ENCODE assay signal across 11 cellular contexts in genomic region chr20:24389686-24390085, GRCh38.
DNase-seq lines count a peak whose midpoint lies in the region; ATAC-seq, FAIRE-seq and TF ChIP-seq lines count a peak whose summit lies in the region.
"Had no signal": no experiment of that assay in that cellular context is flagged by ENCODE, and none has a peak within 500 bp of the region (broad histone marks: within the 10 kb centered on the region; RNA-seq: fewer than 3 reads in every experiment).

No MANE protein-coding gene starts in this region.

- WGBS in esophagus squamous epithelium, 2 donors, result 52 to 58% methylated on average over 3 of the region's 3 CpGs

- H2AFZ ChIP-seq in Loucy (ENCODE audit: low read length), result peak overlapping the region; percentile 65
- H2AFZ ChIP-seq: GM23338 had no signal

- no peaks in the 10 kb centered on the region for H4K20me1 ChIP-seq in Loucy (ENCODE audit: insufficient read depth, low read length, poor library complexity, severe bottlenecking)

- peak overlapping the region; percentile 51 for H3K4me2 ChIP-seq in Loucy (ENCODE audit: low read depth, low read length, poor library complexity, severe bottlenecking)
- H3K4me2 ChIP-seq: GM23338 had no signal

- H3K27ac ChIP-seq in CD4-positive, alpha-beta memory T cell (ENCODE audit: low read depth, low read length), result no peak overlapping the region
- H3K27ac ChIP-seq in kidney (ENCODE audit: low read depth in 2 of 2, low read length in 2 of 2), result no peak overlapping the region
- no peak overlapping the region for H3K27ac ChIP-seq in esophagus squamous epithelium
- H3K27ac ChIP-seq: cardiac muscle cell had no signal

- peaks cover 0 to 8% (median 2%) of the 10 kb centered on the region in 4 donors for H3K4me1 Mint-ChIP-seq in CD4-positive, alpha-beta memory T cell
- H3K4me1 Mint-ChIP-seq in naive B cell, result peaks cover 9 to 16% (median 13%) of the 10 kb centered on the region in 3 donors

- DNase-seq in CD4-positive, alpha-beta memory T cell, result peak in 3 of 5 donors; percentile 3 to 23 (median 19)
- DNase-seq in activated T-cell treated with anti-CD3 and anti-CD28 coated beads, Interleukin-2, amount 50 U/mL, for 48 hours, result peak; percentile 31 to 32
- DNase-seq in naive B cell, result peak; percentile 9
- no peak for DNase-seq in HUDEP-2 (lab: John Stamatoyannopoulos, UW; ENCODE audit: unreplicated experiment in 76 of 76)
- no peak for DNase-seq in kidney
- no peak for DNase-seq in esophagus squamous epithelium (lab: John Stamatoyannopoulos, UW)
- DNase-seq: NCI-H1417 had no signal

- no peaks in the 10 kb centered on the region for H3K36me3 ChIP-seq in CD4-positive, alpha-beta memory T cell (ENCODE audit: insufficient read depth, low read length)
- no peaks in the 10 kb centered on the region for H3K36me3 ChIP-seq in Loucy (ENCODE audit: insufficient read depth, low read length)
- H3K36me3 ChIP-seq in kidney (ENCODE audit: control insufficient read depth in 1 of 2, insufficient read depth in 2 of 2, low read length in 2 of 2), result no peaks in the 10 kb centered on the region
- no peaks in the 10 kb centered on the region for H3K36me3 ChIP-seq in esophagus squamous epithelium
- H3K36me3 ChIP-seq: cardiac muscle cell had no signal

- H3K9me3 ChIP-seq in CD4-positive, alpha-beta memory T cell (ENCODE audit: control insufficient read depth in 1 of 2, low read length in 2 of 2), result no peaks in the 10 kb centered on the region
- H3K9me3 ChIP-seq in Loucy (ENCODE audit: insufficient read depth, low read depth, low read length) (no peaks in the 10 kb centered on the region), kidney (ENCODE audit: control insufficient read depth in 1 of 2, low read length in 2 of 2) (no peaks in the 10 kb centered on the region), esophagus squamous epithelium (no peaks in the 10 kb centered on the region)

- H3K27me3 Mint-ChIP-seq in CD4-positive, alpha-beta memory T cell, result peaks cover 3 to 5% of the 10 kb centered on the region in 2 donors
- H3K27me3 Mint-ChIP-seq in naive B cell, result peaks cover 0 to 10% (median 4%) of the 10 kb centered on the region in 3 donors

- intact Hi-C loops in CD4-positive, alpha-beta memory T cell (cut with micrococcal nuclease), result no loop called here
- intact Hi-C loops in kidney (cut with DNase I), result no loop called here
- intact Hi-C loops in esophagus squamous epithelium (cut with DNase I), result no loop called here

- peak overlapping the region in 1 of 8 donors; percentile 54 for H3K4me3 Mint-ChIP-seq in CD4-positive, alpha-beta memory T cell
- peak overlapping the region in 1 of 8 donors; percentile 16 for H3K4me3 Mint-ChIP-seq in naive B cell
- H3K4me3 Mint-ChIP-seq: GM23338 had no signal

- H3K79me2 ChIP-seq in Loucy (ENCODE audit: insufficient read depth, low read length), result no peaks in the 10 kb centered on the region

- POLR2A ChIA-PET in CD4-positive, alpha-beta memory T cell (lab: Charles Lee; ENCODE audit: partially characterized antibody), result no interaction called here

- no peaks in the 10 kb centered on the region for H3K9me2 ChIP-seq in Loucy (replicated peaks; ENCODE audit: low read depth, low read length)

- H3F3A ChIP-seq in Loucy (ENCODE audit: low read depth), result no peaks in the 10 kb centered on the region

- H3K36me3 Mint-ChIP-seq in CD4-positive, alpha-beta memory T cell, result no peaks in the 10 kb centered on the region
- no peaks in the 10 kb centered on the region for H3K36me3 Mint-ChIP-seq in naive B cell

- H3K4me1 ChIP-seq in CD4-positive, alpha-beta memory T cell (ENCODE audit: insufficient read depth, low read length), result no peaks in the 10 kb centered on the region
- H3K4me1 ChIP-seq in Loucy (ENCODE audit: insufficient read depth, low read length, poor library complexity, severe bottlenecking) (peaks cover 21% of the 10 kb centered on the region), kidney (ENCODE audit: control insufficient read depth in 1 of 2, insufficient read depth in 1 of 2, low read depth in 1 of 2, low read length in 2 of 2) (no peaks in the 10 kb centered on the region), esophagus squamous epithelium (no peaks in the 10 kb centered on the region)

- H3K9me3 Mint-ChIP-seq in CD4-positive, alpha-beta memory T cell, result no peaks in the 10 kb centered on the region
- peaks cover 0 to 5% (median 1%) of the 10 kb centered on the region in 7 donors for H3K9me3 Mint-ChIP-seq in naive B cell
- H3K9me3 Mint-ChIP-seq: GM23338 had no signal

- no peak for TF ChIP-seq CTCF in Loucy (conservative IDR thresholded peaks at IDR 0.05; ENCODE audit: low read length)
- no peak for TF ChIP-seq CTCF in kidney (IDR thresholded peaks at IDR 0.05; ENCODE audit: borderline replicate concordance, extremely low read depth, insufficient read depth)
- no peak for TF ChIP-seq CTCF in esophagus squamous epithelium (IDR thresholded peaks at IDR 0.05)

- CTCF ChIA-PET in CD4-positive, alpha-beta memory T cell (lab: Charles Lee; ENCODE audit: partially characterized antibody), result no interaction called here

- FAIRE-seq in kidney (lab: Jason Lieb, UNC), result no peak

- TF ChIP-seq POLR2A in esophagus squamous epithelium (IDR thresholded peaks at IDR 0.05), result no peak

- H3K27ac Mint-ChIP-seq in CD4-positive, alpha-beta memory T cell, result no peak overlapping the region
- no peak overlapping the region for H3K27ac Mint-ChIP-seq in naive B cell
- H3K27ac Mint-ChIP-seq: GM23338 had no signal

- H3K4me3 ChIP-seq in CD4-positive, alpha-beta memory T cell (ENCODE audit: low read length in 2 of 2), result no peak overlapping the region
- H3K4me3 ChIP-seq in Loucy (ENCODE audit: low read length, poor library complexity, severe bottlenecking) (peak overlapping the region; percentile 27), kidney (ENCODE audit: low read length in 2 of 2) (no peak overlapping the region), esophagus squamous epithelium (no peak overlapping the region)
- H3K4me3 ChIP-seq: cardiac muscle cell, GM23338, lung had no signal

- no peaks in the 10 kb centered on the region for H3K27me3 ChIP-seq in CD4-positive, alpha-beta memory T cell (ENCODE audit: insufficient read depth, low read length)
- H3K27me3 ChIP-seq in Loucy (ENCODE audit: insufficient read depth, low read length, poor library complexity, severe bottlenecking), result no peaks in the 10 kb centered on the region
- peaks cover 0 to 6% (median 0%) of the 10 kb centered on the region in 4 donors for H3K27me3 ChIP-seq in esophagus squamous epithelium

- H3K9ac ChIP-seq in Loucy (ENCODE audit: low read depth, low read length, poor library complexity, severe bottlenecking) (peak overlapping the region; percentile 61), kidney (ENCODE audit: low read length in 2 of 2) (no peak overlapping the region)

- peak in 1 of 2 donors; percentile 75 for ATAC-seq in naive B cell (ENCODE audit: low read depth in 2 of 2)
- ATAC-seq: GM23338 had no signal

Comparison
In these comparisons a context has a peak if more than half of its experiments do, and no peak if none do; other contexts are left out.
1. DNase-seq: peak in CD4-positive, alpha-beta memory T cell (3 of 5), activated T-cell treated with anti-CD3 and anti-CD28 coated beads, Interleukin-2, amount 50 U/mL, for 48 hours (2 of 2) and naive B cell (single experiment); none in HUDEP-2 (0 of 76), kidney (single experiment) and esophagus squamous epithelium (single experiment).